8 cellular contexts compared by ENCODE assay signal in the genomic region with DNA sequence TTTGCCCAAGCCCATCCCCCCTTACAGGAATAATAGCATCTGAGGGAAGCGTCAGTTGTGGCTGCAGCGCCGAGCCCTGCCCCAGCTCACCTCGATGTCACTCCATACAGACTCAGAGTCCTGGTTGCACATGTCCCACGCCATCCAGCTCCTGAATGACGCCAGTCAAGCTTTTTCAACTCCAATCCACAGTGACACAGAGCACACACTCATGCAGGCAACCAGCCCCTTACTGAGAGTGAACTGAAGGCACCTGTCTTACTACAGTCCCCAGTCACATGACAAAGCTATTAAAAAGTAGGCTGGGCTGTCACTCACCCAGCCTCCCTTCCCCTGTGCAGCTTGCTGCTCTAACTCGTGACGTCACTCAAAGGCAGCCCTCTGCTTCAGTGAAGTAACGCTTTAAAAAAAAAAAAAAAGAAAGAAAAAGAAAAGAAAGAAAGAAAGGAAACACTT. TPM values are rescaled to one million over a fixed set of nuclear protein-coding genes. Genes with fewer than 3 reads are reported as not detected.
DNase-seq lines count a peak whose midpoint lies in the region; ATAC-seq, FAIRE-seq and TF ChIP-seq lines count a peak whose summit lies in the region.

A gene with protein sequence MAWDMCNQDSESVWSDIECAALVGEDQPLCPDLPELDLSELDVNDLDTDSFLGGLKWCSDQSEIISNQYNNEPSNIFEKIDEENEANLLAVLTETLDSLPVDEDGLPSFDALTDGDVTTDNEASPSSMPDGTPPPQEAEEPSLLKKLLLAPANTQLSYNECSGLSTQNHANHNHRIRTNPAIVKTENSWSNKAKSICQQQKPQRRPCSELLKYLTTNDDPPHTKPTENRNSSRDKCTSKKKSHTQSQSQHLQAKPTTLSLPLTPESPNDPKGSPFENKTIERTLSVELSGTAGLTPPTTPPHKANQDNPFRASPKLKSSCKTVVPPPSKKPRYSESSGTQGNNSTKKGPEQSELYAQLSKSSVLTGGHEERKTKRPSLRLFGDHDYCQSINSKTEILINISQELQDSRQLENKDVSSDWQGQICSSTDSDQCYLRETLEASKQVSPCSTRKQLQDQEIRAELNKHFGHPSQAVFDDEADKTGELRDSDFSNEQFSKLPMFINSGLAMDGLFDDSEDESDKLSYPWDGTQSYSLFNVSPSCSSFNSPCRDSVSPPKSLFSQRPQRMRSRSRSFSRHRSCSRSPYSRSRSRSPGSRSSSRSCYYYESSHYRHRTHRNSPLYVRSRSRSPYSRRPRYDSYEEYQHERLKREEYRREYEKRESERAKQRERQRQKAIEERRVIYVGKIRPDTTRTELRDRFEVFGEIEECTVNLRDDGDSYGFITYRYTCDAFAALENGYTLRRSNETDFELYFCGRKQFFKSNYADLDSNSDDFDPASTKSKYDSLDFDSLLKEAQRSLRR (minus strand): TSS at position 234 of the 456 bp plus-strand sequence. CDS start 90 bp downstream, at position 144.

- CTCF ChIA-PET in A549 (lab: Yijun Ruan, JAX): no interaction called here

- H3K36me3 ChIP-seq in stomach: no peaks in the 10 kb centered on the region

- POLR2A ChIA-PET in A549 (lab: Yijun Ruan, JAX): no interaction called here

- peak within 1 kb of the TSS; percentile 66 for H3K4me2 ChIP-seq in A549

- H3K4me3 ChIP-seq in A549 (peak within 1 kb of the TSS; percentile 27; the same call in 2 of the 3 replicates), stomach (peak within 1 kb of the TSS; percentile 46 to 52 (median 52))

- H3K27me3 ChIP-seq in stomach: no peaks in the 10 kb centered on the region

- no peak for FAIRE-seq in A549 (lab: Jason Lieb, UNC)

- no peak for TF ChIP-seq CTCF in A549 (IDR thresholded peaks at IDR 0.05)
- TF ChIP-seq CTCF in stomach (IDR thresholded peaks at IDR 0.05): no peak

- H3K4me1 ChIP-seq in A549 (no peaks in the 10 kb centered on the region; the same call in 2 of the 3 replicates), stomach (peaks cover 4 to 36% (median 18%) of the 10 kb centered on the region in 4 donors)

- WGBS in A549 (ENCODE audit: missing lambda C conversion rate): 13% methylated on average over 8 of the region's 9 CpGs
- WGBS in stomach, 5 donors: 0 to 4% (median 1%) methylated on average over 9 of the region's 9 CpGs

- TF ChIP-seq EP300 in A549 (IDR thresholded peaks at IDR 0.05) (no peak), stomach (IDR thresholded peaks at IDR 0.05) (no peak)

- H3K27ac ChIP-seq in A549 (no peak within 1 kb of the TSS), stomach (peak within 1 kb of the TSS; percentile 75 to 80 (median 77))

- TF ChIP-seq POLR2A in A549 (IDR thresholded peaks at IDR 0.05; ENCODE audit: low read length) (no peak), stomach (IDR thresholded peaks at IDR 0.05) (peak in 1 of 4 donors; percentile 30)

- DNase-seq in A549 (ENCODE audit: low read depth in 1 of 2, low spot score in 1 of 2) (no peak), NCI-H2196 treated with DMSO at 0.1 percent for 48 hours (lab: John Stamatoyannopoulos, UW; ENCODE audit: unreplicated experiment) (peak; percentile 52), cerebellar cortex (ENCODE audit: low spot score) (peak; percentile 77), kidney tubule cell (ENCODE audit: low spot score) (peak; percentile 88), stomach (peak; percentile 70)

- H3K9me3 ChIP-seq in A549 (no peaks in the 10 kb centered on the region), stomach (no peaks in the 10 kb centered on the region)

- intact Hi-C loops in stomach (cut with DNase I; ENCODE audit: low total_unique reads): no loop called here

- ATAC-seq in A549: no peak
- peak; percentile 69 for ATAC-seq in GM19467 (IDR thresholded peaks at IDR 0.05; ENCODE audit: unreplicated experiment)
- no peak for ATAC-seq in GM21515 (IDR thresholded peaks at IDR 0.05; ENCODE audit: unreplicated experiment)
- ATAC-seq in GM19397 (IDR thresholded peaks at IDR 0.05; ENCODE audit: unreplicated experiment): no peak

- TF ChIP-seq RAD21 in A549 (conservative IDR thresholded peaks at IDR 0.05 in 1 of 2, IDR thresholded peaks at IDR 0.05 in 1 of 2): no peak

TF ChIP-seq in A549, 52 proteins besides CTCF, POLR2A, EP300 and RAD21:
- TF ChIP-seq MAZ (IDR thresholded peaks at IDR 0.05; ENCODE audit: borderline replicate concordance, low read depth, low read length) (no peak), HOXA7 (CRISPR knock-in tag; IDR thresholded peaks at IDR 0.05) (no peak), RNF2 (IDR thresholded peaks at IDR 0.05; ENCODE audit: borderline replicate concordance, low read depth) (no peak)
- TF ChIP-seq, protein P1, sequence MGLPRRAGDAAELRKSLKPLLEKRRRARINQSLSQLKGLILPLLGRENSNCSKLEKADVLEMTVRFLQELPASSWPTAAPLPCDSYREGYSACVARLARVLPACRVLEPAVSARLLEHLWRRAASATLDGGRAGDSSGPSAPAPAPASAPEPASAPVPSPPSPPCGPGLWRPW (IDR thresholded peaks at IDR 0.05): no peak

RNA-seq across cellular contexts. Expression of the gene that starts here (rescaled TPM):
- polyA plus RNA-seq in A549 (2011; rRNA removed) (0.04 TPM in 2 replicates), A549 (2017; fragmentation: RNase III; extraction: RNeasy Plus Mini Kit Qiagen cat#74134 plus additional on column Dnase treatment) (0.04 to 0.07 TPM (median 0.07 TPM) in 3 replicates), stomach (1 to 10 TPM; 2.0 to 3.2 (median 2.9) TPM)
- not detected in 2 replicates for polyA plus RNA-seq in A549 (2012; cell fraction: cytosol; rRNA removed)
- polyA plus RNA-seq in A549 (2012; cell fraction: nucleus; rRNA removed): not detected in 2 replicates
- 0.63 and 1.0 TPM in 2 replicates for polyA minus RNA-seq in A549 (2011; rRNA and poly(A)+ RNA removed)
- total RNA-seq in stomach: 100 to 1,000 TPM in 1 of 5 donors, 10 to 100 TPM in 4; 11.0 to 230 (median 32.1) TPM

Comparison
In these comparisons a context has a peak if more than half of its experiments do, and no peak if none do; other contexts are left out.
1. DNase-seq: peak in NCI-H2196 treated with DMSO at 0.1 percent for 48 hours (single experiment), cerebellar cortex (single experiment), kidney tubule cell (single experiment) and stomach (single experiment); none in A549 (0 of 2).
2. H3K27ac ChIP-seq: peak in stomach (5 of 5); none in A549 (0 of 2).